In genomic region chr11:10414181-10414580, GRCh38 we compare ENCODE assay signal across 14 cellular contexts. TPM values are rescaled to one million over a fixed set of nuclear protein-coding genes. Genes with fewer than 3 reads are reported as not detected.
DNase-seq lines count a peak whose midpoint lies in the region; ATAC-seq, FAIRE-seq and TF ChIP-seq lines count a peak whose summit lies in the region.
"Had no signal": no experiment of that assay in that cellular context is flagged by ENCODE, and none has a peak within 500 bp of the region (broad histone marks: within the 10 kb centered on the region; RNA-seq: fewer than 3 reads in every experiment).

No MANE protein-coding gene starts in this region.

- H3K36me3 ChIP-seq in smooth muscle cell (ENCODE audit: low read depth) = no peaks in the 10 kb centered on the region
- H3K36me3 ChIP-seq: ascending aorta had no signal

- H3K27me3 ChIP-seq in smooth muscle cell (ENCODE audit: low read depth) = peaks cover 6% of the 10 kb centered on the region
- H3K27me3 ChIP-seq: ascending aorta had no signal

- peak; percentile 45 for FAIRE-seq in GM12891 (lab: Jason Lieb, UNC)

- H3K79me2 ChIP-seq in smooth muscle cell (ENCODE audit: low read depth) = no peaks in the 10 kb centered on the region

- no peak overlapping the region for H3K9ac ChIP-seq in smooth muscle cell (ENCODE audit: low read depth)

- 59% methylated on average over 8 of the region's 8 CpGs for WGBS in smooth muscle cell (ENCODE audit: low lambda C conversion rate)

- no peaks in the 10 kb centered on the region for H3K4me1 ChIP-seq in smooth muscle cell (ENCODE audit: low read depth)
- H3K4me1 ChIP-seq: ascending aorta, Caco-2 had no signal

- DNase-seq in GM12891 (ENCODE audit: insufficient read length, low spot score) = no peak
- peak; percentile 47 for DNase-seq in NB4 (ENCODE audit: low read depth)
- DNase-seq in left ventricle myocardium superior = no peak
- DNase-seq in smooth muscle cell (lab: John Stamatoyannopoulos, UW; ENCODE audit: unreplicated experiment) = no peak
- DNase-seq in NCI-H1417 (lab: John Stamatoyannopoulos, UW) = no peak
- DNase-seq: activated T-cell treated with anti-CD3 and anti-CD28 coated beads for 4 hours; Caco-2; effector memory CD4-positive, alpha-beta T cell; NCI-H187 treated with DMSO at 0.1 percent for 48 hours; NCI-H748 treated with DMSO at 0.1 percent for 48 hours had no signal

- H4K20me1 ChIP-seq in smooth muscle cell (ENCODE audit: low read depth) = no peaks in the 10 kb centered on the region

- H3F3A ChIP-seq in smooth muscle cell (ENCODE audit: low read depth) = no peaks in the 10 kb centered on the region

- no peaks in the 10 kb centered on the region for H3K9me3 ChIP-seq in smooth muscle cell (replicated peaks; ENCODE audit: low read depth)
- H3K9me3 ChIP-seq: ascending aorta, Caco-2 had no signal

- H3K4me3 ChIP-seq in NB4 (ENCODE audit: low read depth, low read length) = no peak overlapping the region
- H3K4me3 ChIP-seq in smooth muscle cell = no peak overlapping the region
- H3K4me3 ChIP-seq: ascending aorta, lung had no signal

- TF ChIP-seq CTCF in NB4 (IDR thresholded peaks at IDR 0.05; ENCODE audit: low read depth, low read length) (no peak), smooth muscle cell (IDR thresholded peaks at IDR 0.05; ENCODE audit: borderline replicate concordance, insufficient read depth, poor library complexity, severe bottlenecking) (no peak)

- peak overlapping the region; percentile 79 for H2AFZ ChIP-seq in smooth muscle cell (ENCODE audit: low read depth)

- no peak overlapping the region for H3K4me2 ChIP-seq in smooth muscle cell

- ATAC-seq in left ventricle myocardium superior (peak; percentile 59), HG02970 (IDR thresholded peaks at IDR 0.05; ENCODE audit: low FRiP score, unreplicated experiment) (no peak), HG02973 (IDR thresholded peaks at IDR 0.05; ENCODE audit: unreplicated experiment) (no peak)

- intact Hi-C loops in left ventricle myocardium superior (cut with micrococcal nuclease) = no loop called here

- H3K27ac ChIP-seq in smooth muscle cell (ENCODE audit: low read depth) = peak overlapping the region; percentile 34

- TF ChIP-seq POLR2A in GM12891 (IDR thresholded peaks at IDR 0.05; ENCODE audit: low read depth, low read length) (no peak), NB4 (IDR thresholded peaks at IDR 0.05; ENCODE audit: extremely low read depth, insufficient read length) (no peak)

TF ChIP-seq in GM12891, 5 proteins besides CTCF, POLR2A, EP300 and RAD21:
- TF ChIP-seq PAX5 (IDR thresholded peaks at IDR 0.05; ENCODE audit: insufficient read depth, low read length, severe bottlenecking) = no peak
- TF ChIP-seq SPI1 (IDR thresholded peaks at IDR 0.05; ENCODE audit: low read depth, low read length) = no peak
- TF ChIP-seq POU2F2 (IDR thresholded peaks at IDR 0.05; ENCODE audit: low read depth, low read length) = no peak
- TF ChIP-seq POLR2AphosphoS5 (IDR thresholded peaks at IDR 0.05; ENCODE audit: low read depth, low read length) = no peak
- no peak for TF ChIP-seq TAF1 (IDR thresholded peaks at IDR 0.05; ENCODE audit: low read depth, low read length)

RNA-seq across cellular contexts. Expression of gene AMPD3, which starts 40.9 kb away (rescaled TPM):
- 17.0 TPM for polyA plus RNA-seq in GM12891 (2012; ENCODE audit: low read depth, missing spikeins)
- total RNA-seq in left ventricle myocardium superior (3.7 TPM), smooth muscle cell (3.6 and 3.9 TPM in 2 replicates)
- polyA plus RNA-seq in smooth muscle cell = 0.67 and 2.1 TPM in 2 replicates
